Comparison of ENCODE assay signal across 1 cellular context in the genomic region with DNA sequence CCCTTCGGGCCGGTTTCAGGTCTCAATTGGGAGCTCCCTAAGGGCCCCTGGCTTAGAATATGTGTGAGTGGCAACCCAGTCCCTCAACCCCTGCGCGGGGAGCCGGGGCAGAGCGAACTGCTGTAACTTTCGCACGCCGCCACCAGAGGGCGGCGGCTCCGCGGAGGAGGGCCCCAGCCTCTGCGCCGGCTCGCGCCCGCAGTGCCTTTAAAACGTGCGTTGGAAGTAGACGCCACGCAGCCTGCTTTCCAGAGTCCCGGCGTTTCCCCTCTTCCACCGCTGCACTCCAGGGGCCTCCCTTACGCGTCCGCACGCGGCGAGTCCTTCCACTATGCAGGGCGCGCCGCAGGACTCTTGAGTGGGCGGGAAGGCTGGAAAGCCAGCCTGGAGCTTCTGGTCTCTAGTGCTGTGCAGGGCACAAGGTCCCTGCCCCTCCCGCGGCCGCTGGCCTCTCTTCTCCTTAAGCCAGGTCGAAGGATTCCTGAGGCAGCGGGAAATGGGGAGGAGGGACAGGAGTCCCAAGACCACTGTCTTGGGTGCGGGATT.
TF ChIP-seq lines count a peak whose summit lies in the region.

No MANE protein-coding gene starts in this region.

TF ChIP-seq in K562, 482 proteins besides CTCF, POLR2A, EP300 and RAD21 (continued from another document and continues in another):
- TF ChIP-seq, protein P1, sequence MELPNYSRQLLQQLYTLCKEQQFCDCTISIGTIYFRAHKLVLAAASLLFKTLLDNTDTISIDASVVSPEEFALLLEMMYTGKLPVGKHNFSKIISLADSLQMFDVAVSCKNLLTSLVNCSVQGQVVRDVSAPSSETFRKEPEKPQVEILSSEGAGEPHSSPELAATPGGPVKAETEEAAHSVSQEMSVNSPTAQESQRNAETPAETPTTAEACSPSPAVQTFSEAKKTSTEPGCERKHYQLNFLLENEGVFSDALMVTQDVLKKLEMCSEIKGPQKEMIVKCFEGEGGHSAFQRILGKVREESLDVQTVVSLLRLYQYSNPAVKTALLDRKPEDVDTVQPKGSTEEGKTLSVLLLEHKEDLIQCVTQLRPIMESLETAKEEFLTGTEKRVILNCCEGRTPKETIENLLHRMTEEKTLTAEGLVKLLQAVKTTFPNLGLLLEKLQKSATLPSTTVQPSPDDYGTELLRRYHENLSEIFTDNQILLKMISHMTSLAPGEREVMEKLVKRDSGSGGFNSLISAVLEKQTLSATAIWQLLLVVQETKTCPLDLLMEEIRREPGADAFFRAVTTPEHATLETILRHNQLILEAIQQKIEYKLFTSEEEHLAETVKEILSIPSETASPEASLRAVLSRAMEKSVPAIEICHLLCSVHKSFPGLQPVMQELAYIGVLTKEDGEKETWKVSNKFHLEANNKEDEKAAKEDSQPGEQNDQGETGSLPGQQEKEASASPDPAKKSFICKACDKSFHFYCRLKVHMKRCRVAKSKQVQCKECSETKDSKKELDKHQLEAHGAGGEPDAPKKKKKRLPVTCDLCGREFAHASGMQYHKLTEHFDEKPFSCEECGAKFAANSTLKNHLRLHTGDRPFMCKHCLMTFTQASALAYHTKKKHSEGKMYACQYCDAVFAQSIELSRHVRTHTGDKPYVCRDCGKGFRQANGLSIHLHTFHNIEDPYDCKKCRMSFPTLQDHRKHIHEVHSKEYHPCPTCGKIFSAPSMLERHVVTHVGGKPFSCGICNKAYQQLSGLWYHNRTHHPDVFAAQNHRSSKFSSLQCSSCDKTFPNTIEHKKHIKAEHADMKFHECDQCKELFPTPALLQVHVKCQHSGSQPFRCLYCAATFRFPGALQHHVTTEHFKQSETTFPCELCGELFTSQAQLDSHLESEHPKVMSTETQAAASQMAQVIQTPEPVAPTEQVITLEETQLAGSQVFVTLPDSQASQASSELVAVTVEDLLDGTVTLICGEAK (IDR thresholded peaks at IDR 0.05) = no peak
- TF ChIP-seq, protein P1 (CRISPR knock-in tag; IDR thresholded peaks at IDR 0.05) = no peak
- TF ChIP-seq NCOA4 (IDR thresholded peaks at IDR 0.05; ENCODE audit: partially characterized antibody) (no peak), CBX3 (IDR thresholded peaks at IDR 0.05; ENCODE audit: borderline replicate concordance in 1 of 2, low read length in 2 of 2) (peak in 1 of 2 experiments; percentile 29; a peak in 1 of 3 replicates), TCF7L2 (IDR thresholded peaks at IDR 0.05; ENCODE audit: low read depth, low read length) (no peak), HDAC2 (IDR thresholded peaks at IDR 0.05) (peak; percentile 25; the same call in 1 of the 2 replicates), ARNT (IDR thresholded peaks at IDR 0.05) (no peak), CREBBP (IDR thresholded peaks at IDR 0.05; ENCODE audit: low read depth, low read length) (no peak), KLF10 (CRISPR knock-in tag; IDR thresholded peaks at IDR 0.05) (no peak), CXXC5 (CRISPR knock-in tag; IDR thresholded peaks at IDR 0.05) (peak; percentile 94), TARDBP (IDR thresholded peaks at IDR 0.05) (no peak), BDP1 (IDR thresholded peaks at IDR 0.05; ENCODE audit: insufficient read depth, insufficient read length) (no peak), ZNF586 (CRISPR knock-in tag; conservative IDR thresholded peaks at IDR 0.05) (no peak), GATA2 (CRISPR knock-in tag; IDR thresholded peaks at IDR 0.05) (no peak), MEIS2 (IDR thresholded peaks at IDR 0.05; ENCODE audit: partially characterized antibody) (no peak), PCBP2 (IDR thresholded peaks at IDR 0.05; ENCODE audit: low read depth, low read length, poor library complexity, severe bottlenecking) (no peak), ARID2 (IDR thresholded peaks at IDR 0.05) (peak; percentile 94), BACH1 (tag; IDR thresholded peaks at IDR 0.05) (no peak), SMAD3 (CRISPR knock-in tag; conservative IDR thresholded peaks at IDR 0.05) (no peak), ASH1L (IDR thresholded peaks at IDR 0.05; ENCODE audit: borderline replicate concordance, low read depth, partially characterized antibody) (no peak), ZNF584 (CRISPR knock-in tag; IDR thresholded peaks at IDR 0.05; ENCODE audit: low read depth) (no peak), HMG20B (CRISPR knock-in tag; IDR thresholded peaks at IDR 0.05) (no peak)
- TF ChIP-seq, protein P2, sequence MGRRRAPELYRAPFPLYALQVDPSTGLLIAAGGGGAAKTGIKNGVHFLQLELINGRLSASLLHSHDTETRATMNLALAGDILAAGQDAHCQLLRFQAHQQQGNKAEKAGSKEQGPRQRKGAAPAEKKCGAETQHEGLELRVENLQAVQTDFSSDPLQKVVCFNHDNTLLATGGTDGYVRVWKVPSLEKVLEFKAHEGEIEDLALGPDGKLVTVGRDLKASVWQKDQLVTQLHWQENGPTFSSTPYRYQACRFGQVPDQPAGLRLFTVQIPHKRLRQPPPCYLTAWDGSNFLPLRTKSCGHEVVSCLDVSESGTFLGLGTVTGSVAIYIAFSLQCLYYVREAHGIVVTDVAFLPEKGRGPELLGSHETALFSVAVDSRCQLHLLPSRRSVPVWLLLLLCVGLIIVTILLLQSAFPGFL (CRISPR knock-in tag; IDR thresholded peaks at IDR 0.05) = no peak
- TF ChIP-seq, protein P3, sequence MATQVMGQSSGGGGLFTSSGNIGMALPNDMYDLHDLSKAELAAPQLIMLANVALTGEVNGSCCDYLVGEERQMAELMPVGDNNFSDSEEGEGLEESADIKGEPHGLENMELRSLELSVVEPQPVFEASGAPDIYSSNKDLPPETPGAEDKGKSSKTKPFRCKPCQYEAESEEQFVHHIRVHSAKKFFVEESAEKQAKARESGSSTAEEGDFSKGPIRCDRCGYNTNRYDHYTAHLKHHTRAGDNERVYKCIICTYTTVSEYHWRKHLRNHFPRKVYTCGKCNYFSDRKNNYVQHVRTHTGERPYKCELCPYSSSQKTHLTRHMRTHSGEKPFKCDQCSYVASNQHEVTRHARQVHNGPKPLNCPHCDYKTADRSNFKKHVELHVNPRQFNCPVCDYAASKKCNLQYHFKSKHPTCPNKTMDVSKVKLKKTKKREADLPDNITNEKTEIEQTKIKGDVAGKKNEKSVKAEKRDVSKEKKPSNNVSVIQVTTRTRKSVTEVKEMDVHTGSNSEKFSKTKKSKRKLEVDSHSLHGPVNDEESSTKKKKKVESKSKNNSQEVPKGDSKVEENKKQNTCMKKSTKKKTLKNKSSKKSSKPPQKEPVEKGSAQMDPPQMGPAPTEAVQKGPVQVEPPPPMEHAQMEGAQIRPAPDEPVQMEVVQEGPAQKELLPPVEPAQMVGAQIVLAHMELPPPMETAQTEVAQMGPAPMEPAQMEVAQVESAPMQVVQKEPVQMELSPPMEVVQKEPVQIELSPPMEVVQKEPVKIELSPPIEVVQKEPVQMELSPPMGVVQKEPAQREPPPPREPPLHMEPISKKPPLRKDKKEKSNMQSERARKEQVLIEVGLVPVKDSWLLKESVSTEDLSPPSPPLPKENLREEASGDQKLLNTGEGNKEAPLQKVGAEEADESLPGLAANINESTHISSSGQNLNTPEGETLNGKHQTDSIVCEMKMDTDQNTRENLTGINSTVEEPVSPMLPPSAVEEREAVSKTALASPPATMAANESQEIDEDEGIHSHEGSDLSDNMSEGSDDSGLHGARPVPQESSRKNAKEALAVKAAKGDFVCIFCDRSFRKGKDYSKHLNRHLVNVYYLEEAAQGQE (CRISPR knock-in tag; IDR thresholded peaks at IDR 0.05; ENCODE audit: low read depth) = 0 out of 2 replicates have a peak, but pooled peaks have one; percentile 53
- TF ChIP-seq, protein P4, sequence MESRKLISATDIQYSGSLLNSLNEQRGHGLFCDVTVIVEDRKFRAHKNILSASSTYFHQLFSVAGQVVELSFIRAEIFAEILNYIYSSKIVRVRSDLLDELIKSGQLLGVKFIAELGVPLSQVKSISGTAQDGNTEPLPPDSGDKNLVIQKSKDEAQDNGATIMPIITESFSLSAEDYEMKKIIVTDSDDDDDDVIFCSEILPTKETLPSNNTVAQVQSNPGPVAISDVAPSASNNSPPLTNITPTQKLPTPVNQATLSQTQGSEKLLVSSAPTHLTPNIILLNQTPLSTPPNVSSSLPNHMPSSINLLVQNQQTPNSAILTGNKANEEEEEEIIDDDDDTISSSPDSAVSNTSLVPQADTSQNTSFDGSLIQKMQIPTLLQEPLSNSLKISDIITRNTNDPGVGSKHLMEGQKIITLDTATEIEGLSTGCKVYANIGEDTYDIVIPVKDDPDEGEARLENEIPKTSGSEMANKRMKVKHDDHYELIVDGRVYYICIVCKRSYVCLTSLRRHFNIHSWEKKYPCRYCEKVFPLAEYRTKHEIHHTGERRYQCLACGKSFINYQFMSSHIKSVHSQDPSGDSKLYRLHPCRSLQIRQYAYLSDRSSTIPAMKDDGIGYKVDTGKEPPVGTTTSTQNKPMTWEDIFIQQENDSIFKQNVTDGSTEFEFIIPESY (CRISPR knock-in tag; IDR thresholded peaks at IDR 0.05) = peak; percentile 82
- TF ChIP-seq, protein P5, sequence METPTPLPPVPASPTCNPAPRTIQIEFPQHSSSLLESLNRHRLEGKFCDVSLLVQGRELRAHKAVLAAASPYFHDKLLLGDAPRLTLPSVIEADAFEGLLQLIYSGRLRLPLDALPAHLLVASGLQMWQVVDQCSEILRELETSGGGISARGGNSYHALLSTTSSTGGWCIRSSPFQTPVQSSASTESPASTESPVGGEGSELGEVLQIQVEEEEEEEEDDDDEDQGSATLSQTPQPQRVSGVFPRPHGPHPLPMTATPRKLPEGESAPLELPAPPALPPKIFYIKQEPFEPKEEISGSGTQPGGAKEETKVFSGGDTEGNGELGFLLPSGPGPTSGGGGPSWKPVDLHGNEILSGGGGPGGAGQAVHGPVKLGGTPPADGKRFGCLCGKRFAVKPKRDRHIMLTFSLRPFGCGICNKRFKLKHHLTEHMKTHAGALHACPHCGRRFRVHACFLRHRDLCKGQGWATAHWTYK (CRISPR knock-in tag; IDR thresholded peaks at IDR 0.05) = no peak; the same call in 1 of the 2 replicates
- TF ChIP-seq, protein P6, sequence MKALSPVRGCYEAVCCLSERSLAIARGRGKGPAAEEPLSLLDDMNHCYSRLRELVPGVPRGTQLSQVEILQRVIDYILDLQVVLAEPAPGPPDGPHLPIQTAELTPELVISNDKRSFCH (CRISPR knock-in tag; IDR thresholded peaks at IDR 0.05) = no peak
- TF ChIP-seq, protein P6 (tag; IDR thresholded peaks at IDR 0.05) = no peak; the same call in 1 of the 2 replicates
